Comparison of ENCODE assay signal across 27 cellular contexts in genomic region chr9:93978498-93978897, GRCh38.
DNase-seq lines count a peak whose midpoint lies in the region; ATAC-seq and FAIRE-seq lines count a peak whose summit lies in the region.
"Had no signal": no experiment of that assay in that cellular context is flagged by ENCODE, and none has a peak within 500 bp of the region (broad histone marks: within the 10 kb centered on the region; RNA-seq: fewer than 3 reads in every experiment).

No MANE protein-coding gene starts in this region.

- FAIRE-seq in RCC 7860 (lab: Jason Lieb, UNC): no peak
- FAIRE-seq: GM12892 had no signal

- H3K27ac Mint-ChIP-seq in stimulated activated naive CD8-positive, alpha-beta T cell treated with anti-CD3 and anti-CD28 coated beads, Interleukin-15, amount 100 ng/mL, for 72 hours: peak overlapping the region; percentile 4 to 15
- H3K27ac Mint-ChIP-seq: activated naive CD4-positive, alpha-beta T cell treated with anti-CD3 and anti-CD28 coated beads for 36 hours; CD4-positive, alpha-beta memory T cell; natural killer cell had no signal

- no peak for DNase-seq in stimulated activated naive CD8-positive, alpha-beta T cell treated with anti-CD3 and anti-CD28 coated beads, Interleukin-15, amount 100 ng/mL, for 72 hours
- no peak for DNase-seq in stimulated activated naive CD8-positive, alpha-beta T cell treated with anti-CD3 and anti-CD28 coated beads, Interleukin-15, Interleukin-2, amounts not matched to agents 100 U/mL and 50 U/mL, for 24 hours
- DNase-seq in NCI-H69 (lab: John Stamatoyannopoulos, UW): peak; percentile 58
- DNase-seq in dedifferentiated amniotic fluid mesenchymal stem cell (ENCODE audit: extremely low spot score): peak; percentile 50
- DNase-seq in UCSD-AML1 (lab: John Stamatoyannopoulos, UW; ENCODE audit: unreplicated experiment): no peak
- no peak for DNase-seq in RCC 7860 (ENCODE audit: low spot score)
- DNase-seq: activated CD4-positive, alpha-beta T cell treated with anti-CD3 and anti-CD28 coated beads, Interleukin-2, amount 50 U/mL, for 48 hours; activated naive CD4-positive, alpha-beta T cell treated with anti-CD3 and anti-CD28 coated beads for 36 hours; anterior cingulate cortex; CD4-positive, alpha-beta memory T cell; cerebellar nuclear complex; effector memory CD4-positive, alpha-beta T cell; GOT3; heart left ventricle; KBM-7; MV-4-11; natural killer cell; NCI-H187 treated with DMSO at 0.1 percent for 48 hours; NCI-H524 treated with DMSO at 0.1 percent for 48 hours; stimulated activated CD4-positive, alpha-beta T cell treated with anti-CD3 and anti-CD28 coated beads, Interleukin-1b, Interleukin-23, amount 100 ng/mL, for 48 hours; stimulated activated naive CD4-positive, alpha-beta T cell; T-helper 2 cell; thyroid gland had no signal

- no peak for ATAC-seq in stimulated activated naive CD8-positive, alpha-beta T cell treated with anti-CD3 and anti-CD28 coated beads, Interleukin-15, amount 100 ng/mL, for 72 hours
- ATAC-seq in stimulated activated naive CD8-positive, alpha-beta T cell treated with anti-CD3 and anti-CD28 coated beads, Interleukin-15, Interleukin-2, amounts not matched to agents 100 U/mL and 50 U/mL, for 24 hours: no peak
- ATAC-seq in GM21367 (IDR thresholded peaks at IDR 0.05; ENCODE audit: unreplicated experiment) (no peak), GM21786 (IDR thresholded peaks at IDR 0.05; ENCODE audit: unreplicated experiment) (no peak)
- ATAC-seq: heart left ventricle, left lobe of liver had no signal

- no peak overlapping the region for H3K4me3 Mint-ChIP-seq in stimulated activated naive CD8-positive, alpha-beta T cell treated with anti-CD3 and anti-CD28 coated beads, Interleukin-15, amount 100 ng/mL, for 72 hours
- H3K4me3 Mint-ChIP-seq: activated naive CD4-positive, alpha-beta T cell treated with anti-CD3 and anti-CD28 coated beads for 36 hours; CD4-positive, alpha-beta memory T cell; natural killer cell had no signal

- peaks cover 32% of the 10 kb centered on the region for H3K27me3 Mint-ChIP-seq in stimulated activated naive CD8-positive, alpha-beta T cell treated with anti-CD3 and anti-CD28 coated beads, Interleukin-15, amount 100 ng/mL, for 72 hours

- peaks cover 7% of the 10 kb centered on the region for H3K4me1 Mint-ChIP-seq in stimulated activated naive CD8-positive, alpha-beta T cell treated with anti-CD3 and anti-CD28 coated beads, Interleukin-15, amount 100 ng/mL, for 72 hours
- H3K4me1 Mint-ChIP-seq: CD4-positive, alpha-beta memory T cell; natural killer cell had no signal

- peaks cover 0 to under 1% of the 10 kb centered on the region in 2 donors for H3K9me3 Mint-ChIP-seq in stimulated activated naive CD8-positive, alpha-beta T cell treated with anti-CD3 and anti-CD28 coated beads, Interleukin-15, amount 100 ng/mL, for 72 hours
- H3K9me3 Mint-ChIP-seq: natural killer cell had no signal

Comparison
In these comparisons a context has a peak if more than half of its experiments do, and no peak if none do; other contexts are left out.
1. DNase-seq: peak in NCI-H69 (single experiment) and dedifferentiated amniotic fluid mesenchymal stem cell (single experiment); none in stimulated activated naive CD8-positive, alpha-beta T cell treated with anti-CD3 and anti-CD28 coated beads, Interleukin-15, amount 100 ng/mL, for 72 hours (0 of 2), stimulated activated naive CD8-positive, alpha-beta T cell treated with anti-CD3 and anti-CD28 coated beads, Interleukin-15, Interleukin-2, amounts not matched to agents 100 U/mL and 50 U/mL, for 24 hours (single experiment), UCSD-AML1 (single experiment) and RCC 7860 (single experiment).